ENCODE assay signal across 9 cellular contexts in the genomic region with DNA sequence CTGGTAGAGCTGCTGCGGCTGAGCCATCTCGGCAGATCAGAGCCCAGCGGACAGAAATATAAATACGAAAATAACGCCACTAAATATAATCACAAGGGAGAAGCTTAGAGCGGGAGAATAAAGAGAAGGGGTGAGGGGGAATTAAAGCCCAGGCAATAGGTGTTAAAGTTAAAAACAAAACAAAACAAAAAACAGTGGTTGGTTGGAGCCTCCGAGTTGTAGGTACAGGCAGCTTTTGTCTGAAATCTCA. TPM values are rescaled to one million over a fixed set of nuclear protein-coding genes. Genes with fewer than 3 reads are reported as not detected.
A peak's percentile ranks its signal among the peaks of the same experiment; 100 is the strongest.
DNase-seq lines count a peak whose midpoint lies in the region; ATAC-seq and TF ChIP-seq lines count a peak whose summit lies in the region.
"Had no signal": no experiment of that assay in that cellular context is flagged by ENCODE, and none has a peak within 500 bp of the region (broad histone marks: within the 10 kb centered on the region; RNA-seq: fewer than 3 reads in every experiment).

No MANE protein-coding gene starts in this region.

- DNase-seq in AG04450 (ENCODE audit: low read depth, low spot score) (no peak), MG63 (no peak), cerebellum (ENCODE audit: low spot score) (no peak)
- no peak for DNase-seq in natural killer cell treated with Interleukin-12 subunit alpha and Interleukin-12 subunit beta and Interleukin-15 and Interleukin-18, amount 100 ng/mL, for 72 hours (ENCODE audit: low spot score)
- no peak for DNase-seq in stimulated activated CD4-positive, alpha-beta T cell treated with anti-CD3 and anti-CD28 coated beads, Interleukin-2, amount 100 ng/mL, for 24 hours

- H3K4me1 Mint-ChIP-seq in natural killer cell treated with Interleukin-12 subunit alpha and Interleukin-12 subunit beta and Interleukin-15 and Interleukin-18, amount 100 ng/mL, for 72 hours (ENCODE audit: low read depth in 2 of 2), result peaks cover 20 to 25% of the 10 kb centered on the region in 2 donors

- peak overlapping the region; percentile 89 for H3K4me3 Mint-ChIP-seq in natural killer cell treated with Interleukin-12 subunit alpha and Interleukin-12 subunit beta and Interleukin-15 and Interleukin-18, amount 100 ng/mL, for 72 hours

- CTCF ChIA-PET in AG04450 (lab: Charles Lee), result interaction anchor here (0.6 to 2.0 kb wide), 9 partner anchors 9 to 1598 kb away, joined by 3 to 8 read pairs (median 4); no protein-coding TSS in a partner anchor

- WGBS in ectodermal cell, 2 experiments, result 0% methylated on average over 2 to 3 of the region's 7 CpGs

- peaks cover 32% of the 10 kb centered on the region for H3K4me1 ChIP-seq in ectodermal cell (ENCODE audit: control insufficient read depth, insufficient read depth, low read length)

- no peak for ATAC-seq in natural killer cell treated with Interleukin-12 subunit alpha and Interleukin-12 subunit beta and Interleukin-15 and Interleukin-18, amount 100 ng/mL, for 72 hours
- no peak for ATAC-seq in GM18858 (IDR thresholded peaks at IDR 0.05; ENCODE audit: unreplicated experiment)
- ATAC-seq in HG03378 (IDR thresholded peaks at IDR 0.05; ENCODE audit: unreplicated experiment), result no peak

- no peaks in the 10 kb centered on the region for H3K9me3 Mint-ChIP-seq in natural killer cell treated with Interleukin-12 subunit alpha and Interleukin-12 subunit beta and Interleukin-15 and Interleukin-18, amount 100 ng/mL, for 72 hours
- H3K9me3 Mint-ChIP-seq: activated naive CD4-positive, alpha-beta T cell treated with anti-CD3 and anti-CD28 coated beads, Interleukin-2, amount 50 U/mL, for 72 hours had no signal

- H3K36me3 ChIP-seq in MG63, result no peaks in the 10 kb centered on the region
- no peaks in the 10 kb centered on the region for H3K36me3 ChIP-seq in ectodermal cell (ENCODE audit: control insufficient read depth, insufficient read depth, low read length)

- H3K27ac Mint-ChIP-seq in natural killer cell treated with Interleukin-12 subunit alpha and Interleukin-12 subunit beta and Interleukin-15 and Interleukin-18, amount 100 ng/mL, for 72 hours, result peak overlapping the region; percentile 35 to 68

- peaks cover 50 to 83% of the 10 kb centered on the region in 2 donors for H3K27me3 Mint-ChIP-seq in natural killer cell treated with Interleukin-12 subunit alpha and Interleukin-12 subunit beta and Interleukin-15 and Interleukin-18, amount 100 ng/mL, for 72 hours

- H3K9me3 ChIP-seq in AG04450 (ENCODE audit: control insufficient read depth, insufficient read depth, low read length) (no peaks in the 10 kb centered on the region), MG63 (no peaks in the 10 kb centered on the region), ectodermal cell (ENCODE audit: control insufficient read depth, low read length) (no peaks in the 10 kb centered on the region)

- H3K4me3 ChIP-seq in AG04450 (ENCODE audit: low read depth, low read length) (peak overlapping the region; percentile 91), MG63 (peak overlapping the region; percentile 70), ectodermal cell (ENCODE audit: insufficient read depth, low read depth, low read length) (peak overlapping the region; percentile 55)

- H3K27me3 ChIP-seq in AG04450 (ENCODE audit: control insufficient read depth, insufficient read depth, low read length) (no peaks in the 10 kb centered on the region), MG63 (no peaks in the 10 kb centered on the region), ectodermal cell (ENCODE audit: control insufficient read depth, insufficient read depth, low read length, poor library complexity, severe bottlenecking) (peaks cover 71% of the 10 kb centered on the region)

- H3K27ac ChIP-seq in AG04450 (ENCODE audit: low read depth, low read length) (peak overlapping the region; percentile 96), ectodermal cell (ENCODE audit: insufficient read depth, low read depth, low read length, poor library complexity, severe bottlenecking) (peak overlapping the region; percentile 44)

- TF ChIP-seq CTCF in AG04450 (IDR thresholded peaks at IDR 0.05; ENCODE audit: low read depth, low read length), result no peak

- peaks cover 4% of the 10 kb centered on the region for H3K36me3 Mint-ChIP-seq in natural killer cell treated with Interleukin-12 subunit alpha and Interleukin-12 subunit beta and Interleukin-15 and Interleukin-18, amount 100 ng/mL, for 72 hours

- POLR2A ChIA-PET in AG04450 (lab: Yijun Ruan, JAX), result interaction anchor here (1.0 to 6.8 kb wide), 10 partner anchors 12 to 827 kb away, joined by 3 to 113 read pairs (median 6); no protein-coding TSS in a partner anchor

RNA-seq across cellular contexts. Expression of a gene that starts 1.3 kb away (rescaled TPM):
- 87.2 and 107 TPM in 2 replicates for polyA plus RNA-seq in AG04450 (2011; rRNA removed)
- 505 and 558 TPM in 2 replicates for polyA minus RNA-seq in AG04450 (2011; rRNA and poly(A)+ RNA removed)
- 3.6 and 7.4 TPM in 2 replicates for total RNA-seq in MG63 (2014; rRNA removed; shearing (Covaris generic); ENCODE audit: low replicate concordance)
- polyA plus RNA-seq in ectodermal cell (2013, experiment 1 of 4), result 21.8 TPM
- 16.3 TPM for polyA plus RNA-seq in ectodermal cell (2013, experiment 2 of 4)
- polyA plus RNA-seq in ectodermal cell (2013, experiment 3 of 4), result 25.2 TPM
- polyA plus RNA-seq in ectodermal cell (2013, experiment 4 of 4), result 23.8 TPM
- total RNA-seq in natural killer cell treated with Interleukin-12 subunit alpha and Interleukin-12 subunit beta and Interleukin-15 and Interleukin-18, amount 100 ng/mL, for 72 hours, result 1 to 10 TPM in 1 of 2 donors, under 1 TPM in 1; 0.53 to 3.6 TPM
- total RNA-seq in cerebellum, result 180 TPM
- total RNA-seq: activated naive CD4-positive, alpha-beta T cell treated with anti-CD3 and anti-CD28 coated beads, Interleukin-2, amount 50 U/mL, for 72 hours had no signal

Comparison
In these comparisons a context has a peak if more than half of its experiments do, and no peak if none do; other contexts are left out.
1. RNA of a gene that starts 1.3 kb away (total RNA-seq): 180 TPM in cerebellum (single experiment); 3.6 to 7.4 TPM in MG63 and 0.53 to 3.6 TPM in natural killer cell treated with Interleukin-12 subunit alpha and Interleukin-12 subunit beta and Interleukin-15 and Interleukin-18, amount 100 ng/mL, for 72 hours; every median in the first group is over 10 times any median in the second.
2. Peak in every context shown above with its lines, with median percentiles within 50 percentile points of each other: H3K4me3 ChIP-seq.